In genomic region chr9:97923529-97924108, GRCh38 we compare ENCODE assay signal across 8 cellular contexts. TPM values are rescaled to one million over a fixed set of nuclear protein-coding genes. Genes with fewer than 3 reads are reported as not detected.
DNase-seq lines count a peak whose midpoint lies in the region; ATAC-seq and TF ChIP-seq lines count a peak whose summit lies in the region.

No MANE protein-coding gene starts in this region.

- TF ChIP-seq CTCF in GM12864 (IDR thresholded peaks at IDR 0.05; ENCODE audit: low read depth, low read length, missing control alignments) = peak; percentile 62

- DNase-seq in GM12864 (ENCODE audit: low read depth) (peak; percentile 58), NCI-H524 (lab: John Stamatoyannopoulos, UW) (peak; percentile 78 to 89), dermis microvascular lymphatic vessel endothelial cell (ENCODE audit: low read depth in 2 of 2) (peak; percentile 75 to 84), medulla oblongata (ENCODE audit: extremely low spot score) (peak; percentile 94), GM19240 (ENCODE audit: insufficient read length, low spot score) (no peak)
- DNase-seq in activated CD4-positive, alpha-beta T cell treated with anti-CD3 and anti-CD28 coated beads for 48 hours = peak; percentile 83
- peak; percentile 48 for DNase-seq in stimulated activated CD8-positive, alpha-beta memory T cell treated with anti-CD3 and anti-CD28 coated beads, Interleukin-12 subunit alpha, Interleukin-12 subunit beta, amount 100 ng/mL, for 4 hours (ENCODE audit: low read depth)

- H3K4me3 ChIP-seq in GM12864 (ENCODE audit: low read depth, low read length) = peak overlapping the region; percentile 42; the same call in 1 of the 2 replicates

- peak; percentile 35 for ATAC-seq in HG03460 (IDR thresholded peaks at IDR 0.05; ENCODE audit: unreplicated experiment)

RNA-seq across cellular contexts. Expression of gene TRMO, which starts 1.3 kb away (rescaled TPM):
- total RNA-seq in dermis microvascular lymphatic vessel endothelial cell = 11.8 and 14.4 TPM in 2 replicates

RNA-seq across cellular contexts. Expression of gene HEMGN, which starts 14.4 kb away (rescaled TPM):
- not detected in 2 replicates for total RNA-seq in dermis microvascular lymphatic vessel endothelial cell

RNA-seq across cellular contexts. Expression of gene ANP32B, which starts 59.5 kb away (rescaled TPM):
- 5.1 and 5.8 TPM in 2 replicates for total RNA-seq in dermis microvascular lymphatic vessel endothelial cell
